In genomic region chr20:41428285-41428684, GRCh38 we compare ENCODE assay signal across 11 cellular contexts.
DNase-seq lines count a peak whose midpoint lies in the region; ATAC-seq and TF ChIP-seq lines count a peak whose summit lies in the region.
"Had no signal": no experiment of that assay in that cellular context is flagged by ENCODE, and none has a peak within 500 bp of the region (broad histone marks: within the 10 kb centered on the region; RNA-seq: fewer than 3 reads in every experiment).

No MANE protein-coding gene starts in this region.

- H3K4me1 Mint-ChIP-seq in stimulated activated effector memory CD8-positive, alpha-beta T cell treated with anti-CD3 and anti-CD28 coated beads, Interleukin-12 subunit alpha, Interleukin-12 subunit beta, amount 100 ng/mL, for 72 hours, result peaks cover 17% of the 10 kb centered on the region

- H3K27ac ChIP-seq in cardiac muscle cell, result peak overlapping the region; percentile 43
- H3K27ac ChIP-seq: BLaER1 had no signal

- DNase-seq in cardiac muscle cell (ENCODE audit: low read depth in 1 of 2, low spot score in 1 of 2) (peak in 1 of 2 donors; percentile 22), left ventricle myocardium superior (no peak), SW480 (ENCODE audit: low spot score) (peak; percentile 93), cardiac fibroblast (ENCODE audit: low read depth in 2 of 2) (peak; percentile 16 to 87), retina (no peak), anterior cingulate cortex (lab: John Stamatoyannopoulos, UW) (no peak)
- no peak for DNase-seq in stimulated activated effector memory CD8-positive, alpha-beta T cell treated with anti-CD3 and anti-CD28 coated beads, Interleukin-12 subunit alpha, Interleukin-12 subunit beta, amount 100 ng/mL, for 72 hours (ENCODE audit: low spot score in 2 of 2)
- DNase-seq: hippocampal formation had no signal

- H3K36me3 ChIP-seq in cardiac muscle cell, result peaks cover 32% of the 10 kb centered on the region

- no peaks in the 10 kb centered on the region for H3K9me3 ChIP-seq in cardiac muscle cell (ENCODE audit: low read depth)
- H3K9me3 ChIP-seq: BLaER1 had no signal

- H3K4me3 Mint-ChIP-seq in stimulated activated effector memory CD8-positive, alpha-beta T cell treated with anti-CD3 and anti-CD28 coated beads, Interleukin-12 subunit alpha, Interleukin-12 subunit beta, amount 100 ng/mL, for 72 hours, result no peak overlapping the region

- H3K9me3 Mint-ChIP-seq in stimulated activated effector memory CD8-positive, alpha-beta T cell treated with anti-CD3 and anti-CD28 coated beads, Interleukin-12 subunit alpha, Interleukin-12 subunit beta, amount 100 ng/mL, for 72 hours, result no peaks in the 10 kb centered on the region

- ATAC-seq in left ventricle myocardium superior (no peak), HG03520 (IDR thresholded peaks at IDR 0.05; ENCODE audit: unreplicated experiment) (no peak)
- ATAC-seq in stimulated activated effector memory CD8-positive, alpha-beta T cell treated with anti-CD3 and anti-CD28 coated beads, Interleukin-12 subunit alpha, Interleukin-12 subunit beta, amount 100 ng/mL, for 72 hours, result peak; percentile 73
- ATAC-seq: Right ventricle myocardium inferior had no signal

- H3K27ac Mint-ChIP-seq in stimulated activated effector memory CD8-positive, alpha-beta T cell treated with anti-CD3 and anti-CD28 coated beads, Interleukin-12 subunit alpha, Interleukin-12 subunit beta, amount 100 ng/mL, for 72 hours, result peak overlapping the region; percentile 71

- H3K27me3 ChIP-seq in cardiac muscle cell, result no peaks in the 10 kb centered on the region
- H3K27me3 ChIP-seq: BLaER1 had no signal

- no peaks in the 10 kb centered on the region for H3K4me1 ChIP-seq in cardiac muscle cell (ENCODE audit: low read depth)

- H3K36me3 Mint-ChIP-seq in stimulated activated effector memory CD8-positive, alpha-beta T cell treated with anti-CD3 and anti-CD28 coated beads, Interleukin-12 subunit alpha, Interleukin-12 subunit beta, amount 100 ng/mL, for 72 hours, result peaks cover 80% of the 10 kb centered on the region

- H3K4me3 ChIP-seq in cardiac muscle cell, result no peak overlapping the region
- H3K4me3 ChIP-seq in cardiac fibroblast (replicated peaks in 1 of 2; ENCODE audit: low read depth in 2 of 2, low read length in 2 of 2), result no peak overlapping the region
- H3K4me3 ChIP-seq: BLaER1 had no signal

- intact Hi-C loops in left ventricle myocardium superior (cut with micrococcal nuclease), result no loop called here

- TF ChIP-seq CTCF in cardiac muscle cell (IDR thresholded peaks at IDR 0.05; ENCODE audit: low read depth, low read length) (no peak), cardiac fibroblast (IDR thresholded peaks at IDR 0.05; ENCODE audit: low read depth, low read length) (no peak)

Comparison
In these comparisons a context has a peak if more than half of its experiments do, and no peak if none do; other contexts are left out.
1. DNase-seq: peak in SW480 (single experiment) and cardiac fibroblast (2 of 2); none in left ventricle myocardium superior (single experiment), stimulated activated effector memory CD8-positive, alpha-beta T cell treated with anti-CD3 and anti-CD28 coated beads, Interleukin-12 subunit alpha, Interleukin-12 subunit beta, amount 100 ng/mL, for 72 hours (0 of 2), retina (single experiment) and anterior cingulate cortex (0 of 58).